In the genomic region with DNA sequence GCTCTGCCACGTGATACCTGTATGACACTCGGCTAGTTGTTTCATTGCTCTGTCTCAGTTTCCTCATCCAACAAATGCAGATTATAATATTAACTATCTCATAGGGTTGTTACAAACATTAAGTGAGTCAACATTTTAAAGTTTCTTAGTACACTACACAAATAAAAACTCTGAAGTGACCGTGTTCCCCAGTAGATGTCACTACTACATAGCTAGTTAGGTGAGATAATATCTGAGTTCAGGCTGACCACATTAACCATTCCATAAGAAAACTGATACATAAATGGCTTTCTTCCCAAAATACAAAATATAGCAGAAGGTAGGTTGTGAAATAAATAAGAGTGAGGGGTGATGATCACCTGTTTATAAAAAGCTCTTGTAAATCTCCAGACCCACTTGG, we compare ENCODE assay signal across 1 cellular context.
TF ChIP-seq lines count a peak whose summit lies in the region.

No MANE protein-coding gene starts in this region.

TF ChIP-seq in WTC11, 78 proteins besides CTCF, POLR2A, EP300 and RAD21 (continued from another document):
- TF ChIP-seq, protein P1, sequence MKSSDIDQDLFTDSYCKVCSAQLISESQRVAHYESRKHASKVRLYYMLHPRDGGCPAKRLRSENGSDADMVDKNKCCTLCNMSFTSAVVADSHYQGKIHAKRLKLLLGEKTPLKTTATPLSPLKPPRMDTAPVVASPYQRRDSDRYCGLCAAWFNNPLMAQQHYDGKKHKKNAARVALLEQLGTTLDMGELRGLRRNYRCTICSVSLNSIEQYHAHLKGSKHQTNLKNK (CRISPR knock-in tag; IDR thresholded peaks at IDR 0.05): no peak
- TF ChIP-seq MXD4 (CRISPR knock-in tag; IDR thresholded peaks at IDR 0.05; ENCODE audit: borderline replicate concordance): no peak
- TF ChIP-seq, protein P2, sequence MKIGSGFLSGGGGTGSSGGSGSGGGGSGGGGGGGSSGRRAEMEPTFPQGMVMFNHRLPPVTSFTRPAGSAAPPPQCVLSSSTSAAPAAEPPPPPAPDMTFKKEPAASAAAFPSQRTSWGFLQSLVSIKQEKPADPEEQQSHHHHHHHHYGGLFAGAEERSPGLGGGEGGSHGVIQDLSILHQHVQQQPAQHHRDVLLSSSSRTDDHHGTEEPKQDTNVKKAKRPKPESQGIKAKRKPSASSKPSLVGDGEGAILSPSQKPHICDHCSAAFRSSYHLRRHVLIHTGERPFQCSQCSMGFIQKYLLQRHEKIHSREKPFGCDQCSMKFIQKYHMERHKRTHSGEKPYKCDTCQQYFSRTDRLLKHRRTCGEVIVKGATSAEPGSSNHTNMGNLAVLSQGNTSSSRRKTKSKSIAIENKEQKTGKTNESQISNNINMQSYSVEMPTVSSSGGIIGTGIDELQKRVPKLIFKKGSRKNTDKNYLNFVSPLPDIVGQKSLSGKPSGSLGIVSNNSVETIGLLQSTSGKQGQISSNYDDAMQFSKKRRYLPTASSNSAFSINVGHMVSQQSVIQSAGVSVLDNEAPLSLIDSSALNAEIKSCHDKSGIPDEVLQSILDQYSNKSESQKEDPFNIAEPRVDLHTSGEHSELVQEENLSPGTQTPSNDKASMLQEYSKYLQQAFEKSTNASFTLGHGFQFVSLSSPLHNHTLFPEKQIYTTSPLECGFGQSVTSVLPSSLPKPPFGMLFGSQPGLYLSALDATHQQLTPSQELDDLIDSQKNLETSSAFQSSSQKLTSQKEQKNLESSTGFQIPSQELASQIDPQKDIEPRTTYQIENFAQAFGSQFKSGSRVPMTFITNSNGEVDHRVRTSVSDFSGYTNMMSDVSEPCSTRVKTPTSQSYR (CRISPR knock-in tag; IDR thresholded peaks at IDR 0.05): no peak
- TF ChIP-seq, protein P3, sequence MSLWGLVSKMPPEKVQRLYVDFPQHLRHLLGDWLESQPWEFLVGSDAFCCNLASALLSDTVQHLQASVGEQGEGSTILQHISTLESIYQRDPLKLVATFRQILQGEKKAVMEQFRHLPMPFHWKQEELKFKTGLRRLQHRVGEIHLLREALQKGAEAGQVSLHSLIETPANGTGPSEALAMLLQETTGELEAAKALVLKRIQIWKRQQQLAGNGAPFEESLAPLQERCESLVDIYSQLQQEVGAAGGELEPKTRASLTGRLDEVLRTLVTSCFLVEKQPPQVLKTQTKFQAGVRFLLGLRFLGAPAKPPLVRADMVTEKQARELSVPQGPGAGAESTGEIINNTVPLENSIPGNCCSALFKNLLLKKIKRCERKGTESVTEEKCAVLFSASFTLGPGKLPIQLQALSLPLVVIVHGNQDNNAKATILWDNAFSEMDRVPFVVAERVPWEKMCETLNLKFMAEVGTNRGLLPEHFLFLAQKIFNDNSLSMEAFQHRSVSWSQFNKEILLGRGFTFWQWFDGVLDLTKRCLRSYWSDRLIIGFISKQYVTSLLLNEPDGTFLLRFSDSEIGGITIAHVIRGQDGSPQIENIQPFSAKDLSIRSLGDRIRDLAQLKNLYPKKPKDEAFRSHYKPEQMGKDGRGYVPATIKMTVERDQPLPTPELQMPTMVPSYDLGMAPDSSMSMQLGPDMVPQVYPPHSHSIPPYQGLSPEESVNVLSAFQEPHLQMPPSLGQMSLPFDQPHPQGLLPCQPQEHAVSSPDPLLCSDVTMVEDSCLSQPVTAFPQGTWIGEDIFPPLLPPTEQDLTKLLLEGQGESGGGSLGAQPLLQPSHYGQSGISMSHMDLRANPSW (CRISPR knock-in tag; conservative IDR thresholded peaks at IDR 0.05; ENCODE audit: low read depth): no peak
- TF ChIP-seq ZNF317 (CRISPR knock-in tag; IDR thresholded peaks at IDR 0.05; ENCODE audit: borderline replicate concordance, low read depth): no peak
- no peak for TF ChIP-seq KAT7 (CRISPR knock-in tag; IDR thresholded peaks at IDR 0.05; ENCODE audit: borderline replicate concordance)
- TF ChIP-seq JAZF1 (CRISPR knock-in tag; IDR thresholded peaks at IDR 0.05): no peak
- TF ChIP-seq, protein P4, sequence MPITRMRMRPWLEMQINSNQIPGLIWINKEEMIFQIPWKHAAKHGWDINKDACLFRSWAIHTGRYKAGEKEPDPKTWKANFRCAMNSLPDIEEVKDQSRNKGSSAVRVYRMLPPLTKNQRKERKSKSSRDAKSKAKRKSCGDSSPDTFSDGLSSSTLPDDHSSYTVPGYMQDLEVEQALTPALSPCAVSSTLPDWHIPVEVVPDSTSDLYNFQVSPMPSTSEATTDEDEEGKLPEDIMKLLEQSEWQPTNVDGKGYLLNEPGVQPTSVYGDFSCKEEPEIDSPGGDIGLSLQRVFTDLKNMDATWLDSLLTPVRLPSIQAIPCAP (CRISPR knock-in tag; IDR thresholded peaks at IDR 0.05): no peak
- TF ChIP-seq EMX1 (CRISPR knock-in tag; IDR thresholded peaks at IDR 0.05): no peak
- no peak for TF ChIP-seq TP53 (CRISPR knock-in tag; IDR thresholded peaks at IDR 0.05)
